8 cellular contexts compared by ENCODE assay signal in the genomic region with DNA sequence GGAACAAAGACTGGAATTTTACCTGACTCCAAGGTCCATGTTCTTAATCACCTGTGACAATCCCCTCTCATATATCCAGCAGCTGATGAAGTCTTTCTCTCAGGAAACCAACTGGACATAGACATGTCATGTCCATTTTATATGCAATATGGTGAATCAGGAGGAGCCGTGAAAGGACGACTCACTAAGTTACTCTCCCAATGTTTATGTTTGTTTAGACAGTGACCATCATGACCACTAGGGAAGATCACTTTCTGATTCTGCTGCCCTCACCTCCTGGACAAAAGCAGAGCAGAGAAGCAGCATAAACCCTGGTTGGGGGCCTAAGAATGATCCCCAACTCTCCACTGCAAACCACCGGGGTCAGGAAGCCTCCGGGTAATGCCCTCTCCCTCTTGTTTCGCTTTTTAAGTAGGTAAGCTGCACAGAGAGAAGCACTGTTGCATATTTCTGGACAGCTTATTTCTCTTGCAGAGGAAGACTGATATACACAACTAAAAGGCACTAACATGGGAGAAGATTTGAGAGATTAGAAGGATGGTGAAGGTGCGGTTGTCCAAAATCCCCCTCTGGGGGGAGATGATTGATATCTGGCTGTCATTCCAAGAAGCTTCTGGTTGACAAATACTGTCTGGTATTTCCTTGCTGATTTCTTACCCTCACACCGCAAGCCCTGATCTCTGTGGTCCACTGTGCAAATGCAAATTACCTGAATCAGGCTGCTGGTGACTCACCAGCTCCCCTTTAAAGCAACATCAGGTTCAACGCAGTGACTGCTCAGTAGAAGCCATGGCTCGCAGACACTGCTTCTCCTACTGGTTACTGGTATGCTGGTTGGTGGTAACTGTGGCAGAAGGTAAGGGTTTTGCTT. TPM values are rescaled to one million over a fixed set of nuclear protein-coding genes. Genes with fewer than 3 reads are reported as not detected.
DNase-seq lines count a peak whose midpoint lies in the region; ATAC-seq, FAIRE-seq and TF ChIP-seq lines count a peak whose summit lies in the region.

A gene with protein sequence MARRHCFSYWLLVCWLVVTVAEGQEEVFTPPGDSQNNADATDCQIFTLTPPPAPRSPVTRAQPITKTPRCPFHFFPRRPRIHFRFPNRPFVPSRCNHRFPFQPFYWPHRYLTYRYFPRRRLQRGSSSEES (plus strand): TSS at position 773 of the 871 bp plus-strand sequence. CDS start 17 bp downstream, at position 790.

- peak within 1 kb of the TSS in 2 of 4 donors; percentile 7 to 24 for H3K4me3 ChIP-seq in Peyer's patch
- H3K4me3 ChIP-seq in hepatocyte = no peak within 1 kb of the TSS
- H3K4me3 ChIP-seq in kidney (ENCODE audit: low read length in 2 of 2) = no peak within 1 kb of the TSS

- no peak within 1 kb of the TSS for H3K4me3 Mint-ChIP-seq in osteocyte (ENCODE audit: unreplicated experiment)

- WGBS in hepatocyte (ENCODE audit: low lambda C conversion rate, missing lambda C conversion rate) = 49% methylated on average over 9 of the region's 9 CpGs

- H3K36me3 Mint-ChIP-seq in osteocyte (ENCODE audit: unreplicated experiment) = no peaks in the 10 kb centered on the region

- H3K9me3 ChIP-seq in Peyer's patch (no peaks in the 10 kb centered on the region), hepatocyte (ENCODE audit: low read depth) (no peaks in the 10 kb centered on the region), kidney (ENCODE audit: control insufficient read depth in 1 of 2, low read length in 2 of 2) (no peaks in the 10 kb centered on the region)

- peak; percentile 99 for ATAC-seq in HG02870 (IDR thresholded peaks at IDR 0.05; ENCODE audit: unreplicated experiment)

- H3K27ac ChIP-seq in Peyer's patch = peak within 1 kb of the TSS in 2 of 4 donors; percentile 6 to 33
- H3K27ac ChIP-seq in hepatocyte = no peak within 1 kb of the TSS
- H3K27ac ChIP-seq in kidney (ENCODE audit: low read depth in 2 of 2, low read length in 2 of 2) = no peak within 1 kb of the TSS

- H3K4me1 ChIP-seq in Peyer's patch (no peaks in the 10 kb centered on the region), hepatocyte (ENCODE audit: insufficient read depth) (no peaks in the 10 kb centered on the region), kidney (ENCODE audit: control insufficient read depth in 1 of 2, insufficient read depth in 1 of 2, low read depth in 1 of 2, low read length in 2 of 2) (no peaks in the 10 kb centered on the region)

- no peak within 1 kb of the TSS for H3K9ac ChIP-seq in kidney (ENCODE audit: low read length in 2 of 2)

- H3K27me3 Mint-ChIP-seq in osteocyte (ENCODE audit: unreplicated experiment) = peaks cover 41% of the 10 kb centered on the region

- no peak within 1 kb of the TSS for H2AFZ ChIP-seq in hepatocyte

- no peak for TF ChIP-seq POLR2A in Peyer's patch (IDR thresholded peaks at IDR 0.05)

- H3K4me2 ChIP-seq in hepatocyte = no peak within 1 kb of the TSS

- no peaks in the 10 kb centered on the region for H3K79me2 ChIP-seq in hepatocyte

- no peaks in the 10 kb centered on the region for H3K9me2 ChIP-seq in hepatocyte (replicated peaks; ENCODE audit: insufficient read depth)

- H3K27me3 ChIP-seq in Peyer's patch (no peaks in the 10 kb centered on the region), hepatocyte (no peaks in the 10 kb centered on the region)

- no peaks in the 10 kb centered on the region for H3K4me1 Mint-ChIP-seq in osteocyte (ENCODE audit: unreplicated experiment)

- H4K20me1 ChIP-seq in hepatocyte (ENCODE audit: insufficient read depth, poor library complexity, severe bottlenecking) = no peaks in the 10 kb centered on the region

- peak in 2 of 3 donors; percentile 6 to 13 for DNase-seq in stimulated activated CD4-positive, alpha-beta T cell treated with anti-CD3 and anti-CD28 coated beads, Interleukin-12 subunit alpha, Interleukin-12 subunit beta, amount 100 ng/mL, for 48 hours (ENCODE audit: low read depth in 2 of 3, low spot score in 1 of 3)
- no peak for DNase-seq in stimulated activated CD4-positive, alpha-beta T cell treated with anti-CD3 and anti-CD28 coated beads, Interleukin-4, amount 100 ng/mL, for 1 hour
- DNase-seq in Peyer's patch (peak in 2 of 3 donors; percentile 60 to 74), hepatocyte (ENCODE audit: low spot score) (peak; percentile 38), DMS114 treated with DMSO at 0.1 percent for 48 hours (lab: John Stamatoyannopoulos, UW; ENCODE audit: unreplicated experiment) (no peak), osteocyte (ENCODE audit: extremely low spot score, unreplicated experiment) (no peak), kidney (no peak)

- no peak within 1 kb of the TSS for H3K27ac Mint-ChIP-seq in osteocyte (ENCODE audit: unreplicated experiment)

- no peak for FAIRE-seq in kidney (lab: Jason Lieb, UNC)

- peak in 1 of 6 experiments; percentile 0 for TF ChIP-seq CTCF in Peyer's patch (IDR thresholded peaks at IDR 0.05)
- no peak for TF ChIP-seq CTCF in hepatocyte (IDR thresholded peaks at IDR 0.05; ENCODE audit: poor library complexity)
- TF ChIP-seq CTCF in osteocyte (IDR thresholded peaks at IDR 0.05) = no peak
- TF ChIP-seq CTCF in kidney (IDR thresholded peaks at IDR 0.05; ENCODE audit: borderline replicate concordance, extremely low read depth, insufficient read depth) = no peak

- no peaks in the 10 kb centered on the region for H3K9me3 Mint-ChIP-seq in osteocyte (ENCODE audit: unreplicated experiment)

- intact Hi-C loops in kidney (cut with DNase I) = no loop called here

- H3K36me3 ChIP-seq in Peyer's patch (no peaks in the 10 kb centered on the region), hepatocyte (replicated peaks; ENCODE audit: insufficient read depth, low read depth) (no peaks in the 10 kb centered on the region), kidney (ENCODE audit: control insufficient read depth in 1 of 2, insufficient read depth in 2 of 2, low read length in 2 of 2) (no peaks in the 10 kb centered on the region)

RNA-seq across cellular contexts. Expression of the gene that starts here (rescaled TPM):
- total RNA-seq in Peyer's patch = not detected
- 0.48 and 0.60 TPM in 2 replicates for total RNA-seq in hepatocyte
- 3.2 and 5.8 TPM in 2 replicates for polyA plus RNA-seq in hepatocyte
- total RNA-seq in osteocyte = not detected in 2 replicates
- not detected for total RNA-seq in kidney
- not detected for polyA plus RNA-seq in kidney (ENCODE audit: insufficient read depth, low read depth, low replicate concordance)

Comparison
In these comparisons a context has a peak if more than half of its experiments do, and no peak if none do; other contexts are left out.
1. DNase-seq: peak in stimulated activated CD4-positive, alpha-beta T cell treated with anti-CD3 and anti-CD28 coated beads, Interleukin-12 subunit alpha, Interleukin-12 subunit beta, amount 100 ng/mL, for 48 hours (2 of 3) and hepatocyte (single experiment); none in stimulated activated CD4-positive, alpha-beta T cell treated with anti-CD3 and anti-CD28 coated beads, Interleukin-4, amount 100 ng/mL, for 1 hour (single experiment), DMS114 treated with DMSO at 0.1 percent for 48 hours (single experiment), osteocyte (single experiment) and kidney (single experiment).
2. Peak in DNase-seq in Peyer's patch; RNA of the gene not detected or under 1 TPM.